Comparison of ENCODE assay signal across 23 cellular contexts in the genomic region with DNA sequence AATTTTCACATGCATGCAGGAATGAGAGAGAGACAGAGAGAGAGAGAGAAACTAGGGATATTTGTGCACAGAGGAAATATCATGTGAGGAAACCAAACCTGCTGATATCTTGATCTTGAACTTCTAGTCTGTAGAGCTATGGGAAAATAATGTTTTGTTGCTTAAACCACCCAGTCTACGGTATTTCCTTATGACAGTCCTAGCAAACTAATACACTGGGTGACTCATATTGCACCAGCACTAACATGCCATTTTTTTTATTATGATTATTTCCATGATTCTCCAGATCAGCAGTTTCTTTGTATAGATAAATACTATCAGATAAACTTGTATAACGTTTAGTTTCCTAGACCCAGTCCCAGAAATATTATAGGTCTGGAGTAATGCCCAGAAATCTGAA.
"Had no signal": no experiment of that assay in that cellular context is flagged by ENCODE, and none has a peak within 500 bp of the region (broad histone marks: within the 10 kb centered on the region; RNA-seq: fewer than 3 reads in every experiment).

No MANE protein-coding gene starts in this region.

- DNase-seq: colonic mucosa; effector CD8-positive, alpha-beta T cell; endodermal cell; erythroblast; esophagus squamous epithelium; head of caudate nucleus; kidney; mesenchymal stem cell; mucosa of descending colon; naive B cell; pancreas; right lobe of liver; small intestine; stimulated activated CD4-positive, alpha-beta T cell treated with anti-CD3 and anti-CD28 coated beads, Interleukin-15, amount 100 ng/mL, for 24 hours; stimulated activated CD4-positive, alpha-beta T cell treated with anti-CD3 and anti-CD28 coated beads, Interleukin-2, amount 100 ng/mL, for 48 hours; stimulated activated naive CD4-positive, alpha-beta T cell treated with Interleukin-2 at 50 U/mL for 16 hours; stomach; tibial artery had no signal

- H3K27ac ChIP-seq: colonic mucosa, esophagus squamous epithelium, neutrophil, pancreas, right lobe of liver, stomach, tibial artery had no signal

- ATAC-seq: left lobe of liver; mucosa of descending colon; natural killer cell treated with Interleukin-12 subunit alpha and Interleukin-12 subunit beta and Interleukin-15 and Interleukin-18, amount 100 ng/mL, for 72 hours; pancreas; right lobe of liver; stimulated activated effector memory CD8-positive, alpha-beta T cell treated with anti-CD3 and anti-CD28 coated beads, Interleukin-12 subunit alpha, Interleukin-12 subunit beta, amount 100 ng/mL, for 72 hours had no signal

- H3K36me3 ChIP-seq: colonic mucosa, esophagus squamous epithelium, neutrophil, pancreas, right lobe of liver, stomach, tibial artery had no signal

- H3K4me3 ChIP-seq: colonic mucosa, esophagus squamous epithelium, lung, mucosa of descending colon, pancreas, right lobe of liver, stomach, tibial artery had no signal

- H3K27me3 ChIP-seq: colonic mucosa, esophagus squamous epithelium, neutrophil, pancreas, right lobe of liver, stomach, tibial artery had no signal

- H3K9me3 ChIP-seq: colonic mucosa, mucosa of descending colon, neutrophil, pancreas, right lobe of liver, tibial artery had no signal

- H3K4me1 ChIP-seq: colonic mucosa, esophagus squamous epithelium, pancreas, right lobe of liver, stomach, tibial artery had no signal
